In genomic region chr5:155833282-155833681, GRCh38 we compare ENCODE assay signal across 21 cellular contexts.
A peak's percentile ranks its signal among the peaks of the same experiment; 100 is the strongest.
DNase-seq lines count a peak whose midpoint lies in the region; TF ChIP-seq lines count a peak whose summit lies in the region.
"Had no signal": no experiment of that assay in that cellular context is flagged by ENCODE, and none has a peak within 500 bp of the region (broad histone marks: within the 10 kb centered on the region; RNA-seq: fewer than 3 reads in every experiment).

No MANE protein-coding gene starts in this region.

- no peaks in the 10 kb centered on the region for H3K9me3 Mint-ChIP-seq in activated CD4-positive, alpha-beta T cell treated with anti-CD3 and anti-CD28 coated beads, Interleukin-2, amount 10 ng/mL, durations not matched to agents 7 days and 5 days
- H3K9me3 Mint-ChIP-seq in T-helper 2 cell treated with Interferon-gamma antibody and Interleukin-4, amounts not matched to agents 5 μg/mL and 100 μg/mL, for 36 hours, result no peaks in the 10 kb centered on the region
- H3K9me3 Mint-ChIP-seq: natural killer cell treated with Interleukin-12 subunit alpha and Interleukin-12 subunit beta and Interleukin-15 and Interleukin-18, amount 100 ng/mL, for 72 hours; stimulated activated effector memory CD8-positive, alpha-beta T cell treated with anti-CD3 and anti-CD28 coated beads, Interleukin-12 subunit alpha, Interleukin-12 subunit beta, amount 100 ng/mL, for 72 hours had no signal

- no peak overlapping the region for H2BK5ac ChIP-seq in mesendoderm (ENCODE audit: low read length)

- no peaks in the 10 kb centered on the region for H3K36me3 Mint-ChIP-seq in activated CD4-positive, alpha-beta T cell treated with anti-CD3 and anti-CD28 coated beads, Interleukin-2, amount 10 ng/mL, durations not matched to agents 7 days and 5 days (ENCODE audit: low read depth)
- no peaks in the 10 kb centered on the region for H3K36me3 Mint-ChIP-seq in T-helper 2 cell treated with Interferon-gamma antibody and Interleukin-4, amounts not matched to agents 5 μg/mL and 100 μg/mL, for 36 hours (ENCODE audit: low read depth)
- H3K36me3 Mint-ChIP-seq: natural killer cell treated with Interleukin-12 subunit alpha and Interleukin-12 subunit beta and Interleukin-15 and Interleukin-18, amount 100 ng/mL, for 72 hours; stimulated activated effector memory CD8-positive, alpha-beta T cell treated with anti-CD3 and anti-CD28 coated beads, Interleukin-12 subunit alpha, Interleukin-12 subunit beta, amount 100 ng/mL, for 72 hours had no signal

- no peak overlapping the region for H3K56ac ChIP-seq in mesendoderm (ENCODE audit: low read length)

- no peak overlapping the region for H3K4me3 ChIP-seq in AG10803 (ENCODE audit: low read length)
- no peak overlapping the region for H3K4me3 ChIP-seq in GM12865 (ENCODE audit: low read depth, low read length)
- H3K4me3 ChIP-seq in SJCRH30, result no peak overlapping the region
- no peak overlapping the region for H3K4me3 ChIP-seq in mesendoderm (ENCODE audit: low read length)
- H3K4me3 ChIP-seq: BLaER1 treated with 17β-estradiol and CSF1 and Interleukin-3, amounts not matched to agents 10 nM and 100 nM; hepatocyte; thoracic aorta had no signal

- H3K27ac Mint-ChIP-seq in activated CD4-positive, alpha-beta T cell treated with anti-CD3 and anti-CD28 coated beads, Interleukin-2, amount 10 ng/mL, durations not matched to agents 7 days and 5 days, result no peak overlapping the region
- H3K27ac Mint-ChIP-seq in T-helper 2 cell treated with Interferon-gamma antibody and Interleukin-4, amounts not matched to agents 5 μg/mL and 100 μg/mL, for 36 hours, result no peak overlapping the region
- H3K27ac Mint-ChIP-seq: natural killer cell treated with Interleukin-12 subunit alpha and Interleukin-12 subunit beta and Interleukin-15 and Interleukin-18, amount 100 ng/mL, for 72 hours; stimulated activated effector memory CD8-positive, alpha-beta T cell treated with anti-CD3 and anti-CD28 coated beads, Interleukin-12 subunit alpha, Interleukin-12 subunit beta, amount 100 ng/mL, for 72 hours had no signal

- H3K9ac ChIP-seq in mesendoderm (ENCODE audit: low read length), result no peak overlapping the region
- H3K9ac ChIP-seq: BLaER1 treated with 17β-estradiol and CSF1 and Interleukin-3, amounts not matched to agents 10 nM and 100 nM had no signal

- H3K27me3 ChIP-seq in SJCRH30, result no peaks in the 10 kb centered on the region; the same call in 1 of the 2 replicates
- no peaks in the 10 kb centered on the region for H3K27me3 ChIP-seq in mesendoderm (ENCODE audit: insufficient read depth, low read length, poor library complexity)
- H3K27me3 ChIP-seq: BLaER1 treated with 17β-estradiol and CSF1 and Interleukin-3, amounts not matched to agents 10 nM and 100 nM; hepatocyte had no signal

- TF ChIP-seq CTCF in AG10803 (conservative IDR thresholded peaks at IDR 0.05; ENCODE audit: low read length) (peak; percentile 38), GM12865 (IDR thresholded peaks at IDR 0.05; ENCODE audit: insufficient read depth, low read depth, low read length, missing control alignments) (no peak)

- H3K4me2 ChIP-seq in mesendoderm (ENCODE audit: low read length), result no peak overlapping the region
- H3K4me2 ChIP-seq: BLaER1 treated with 17β-estradiol and CSF1 and Interleukin-3, amounts not matched to agents 10 nM and 100 nM; hepatocyte had no signal

- H2BK120ac ChIP-seq in mesendoderm (ENCODE audit: low read depth, low read length), result no peak overlapping the region

- no peaks in the 10 kb centered on the region for H3K27me3 Mint-ChIP-seq in activated CD4-positive, alpha-beta T cell treated with anti-CD3 and anti-CD28 coated beads, Interleukin-2, amount 10 ng/mL, durations not matched to agents 7 days and 5 days
- H3K27me3 Mint-ChIP-seq in T-helper 2 cell treated with Interferon-gamma antibody and Interleukin-4, amounts not matched to agents 5 μg/mL and 100 μg/mL, for 36 hours (ENCODE audit: low read depth), result no peaks in the 10 kb centered on the region
- H3K27me3 Mint-ChIP-seq: natural killer cell treated with Interleukin-12 subunit alpha and Interleukin-12 subunit beta and Interleukin-15 and Interleukin-18, amount 100 ng/mL, for 72 hours had no signal

- H4K5ac ChIP-seq in mesendoderm (ENCODE audit: low read length), result no peak overlapping the region

- no peak overlapping the region for H4K8ac ChIP-seq in mesendoderm (ENCODE audit: low read depth, low read length)

- no peaks in the 10 kb centered on the region for H3K79me2 ChIP-seq in mesendoderm (ENCODE audit: control insufficient read depth, insufficient read depth, low read length)
- H3K79me2 ChIP-seq: hepatocyte had no signal

- H3K9me3 ChIP-seq in SJCRH30 (replicated peaks), result no peaks in the 10 kb centered on the region
- H3K9me3 ChIP-seq: BLaER1 treated with 17β-estradiol and CSF1 and Interleukin-3, amounts not matched to agents 10 nM and 100 nM; thoracic aorta had no signal

- CTCF ChIA-PET in activated CD4-positive, alpha-beta T cell treated with anti-CD3 and anti-CD28 coated beads, Interleukin-2, amount 10 ng/mL, durations not matched to agents 7 days and 5 days (lab: Charles Lee), result interaction anchor here (0.6 kb wide), 1 partner anchor 100 kb away, joined by 3 read pairs; no protein-coding TSS in a partner anchor

- peak; percentile 22 for DNase-seq in AG10803 (ENCODE audit: low read depth)
- DNase-seq in GM12865 (ENCODE audit: low read depth), result peak; percentile 1
- DNase-seq in SJCRH30, result peak; percentile 30 to 58
- DNase-seq in mesendoderm, result peak; percentile 15
- no peak for DNase-seq in activated CD4-positive, alpha-beta T cell treated with anti-CD3 and anti-CD28 coated beads, Interleukin-2, amount 10 ng/mL, durations not matched to agents 7 days and 5 days
- DNase-seq in NCI-H128 (lab: John Stamatoyannopoulos, UW; ENCODE audit: unreplicated experiment), result no peak
- DNase-seq in T-helper 2 cell treated with Interferon-gamma antibody and Interleukin-4, amounts not matched to agents 5 μg/mL and 100 μg/mL, for 36 hours (ENCODE audit: low spot score), result no peak
- DNase-seq: activated CD8-positive, alpha-beta memory T cell treated with anti-CD3 and anti-CD28 coated beads, Interleukin-2, amount 50 U/mL, for 4 hours; activated gamma-delta T cell treated with Interleukin-2 at 50 U/mL for 16 hours; cerebellar nuclear complex; effector memory CD4-positive, alpha-beta T cell; kidney; mesenchymal stem cell; NCI-H2171; Right ventricle myocardium superior; stimulated activated CD4-positive, alpha-beta T cell treated with anti-CD3 and anti-CD28 coated beads, Interleukin-12 subunit alpha, Interleukin-12 subunit beta, amount 100 ng/mL, for 4 hours had no signal

- H3K18ac ChIP-seq in mesendoderm (ENCODE audit: low read length), result no peak overlapping the region

- H3K36me3 ChIP-seq in SJCRH30 (no peaks in the 10 kb centered on the region), mesendoderm (ENCODE audit: control insufficient read depth, insufficient read depth, low read length) (no peaks in the 10 kb centered on the region)
- H3K36me3 ChIP-seq: BLaER1 treated with 17β-estradiol and CSF1 and Interleukin-3, amounts not matched to agents 10 nM and 100 nM; thoracic aorta had no signal

- no peak overlapping the region for H3K4ac ChIP-seq in mesendoderm (ENCODE audit: low read depth, low read length)

- H2BK15ac ChIP-seq in mesendoderm (replicated peaks; ENCODE audit: low read depth), result no peak overlapping the region

- H3K4me3 Mint-ChIP-seq in activated CD4-positive, alpha-beta T cell treated with anti-CD3 and anti-CD28 coated beads, Interleukin-2, amount 10 ng/mL, durations not matched to agents 7 days and 5 days, result no peak overlapping the region
- no peak overlapping the region for H3K4me3 Mint-ChIP-seq in T-helper 2 cell treated with Interferon-gamma antibody and Interleukin-4, amounts not matched to agents 5 μg/mL and 100 μg/mL, for 36 hours
- H3K4me3 Mint-ChIP-seq: stimulated activated effector memory CD8-positive, alpha-beta T cell treated with anti-CD3 and anti-CD28 coated beads, Interleukin-12 subunit alpha, Interleukin-12 subunit beta, amount 100 ng/mL, for 72 hours had no signal

- H2AK5ac ChIP-seq in mesendoderm (ENCODE audit: low read length), result no peak overlapping the region

- no peaks in the 10 kb centered on the region for H3K79me1 ChIP-seq in mesendoderm (ENCODE audit: low read length)

- H3K27ac ChIP-seq in SJCRH30 (no peak overlapping the region), mesendoderm (ENCODE audit: low read depth, low read length) (no peak overlapping the region)
- H3K27ac ChIP-seq: BLaER1 treated with 17β-estradiol and CSF1 and Interleukin-3, amounts not matched to agents 10 nM and 100 nM; hepatocyte; thoracic aorta had no signal

- no peaks in the 10 kb centered on the region for H3K4me1 Mint-ChIP-seq in activated CD4-positive, alpha-beta T cell treated with anti-CD3 and anti-CD28 coated beads, Interleukin-2, amount 10 ng/mL, durations not matched to agents 7 days and 5 days
- H3K4me1 Mint-ChIP-seq in T-helper 2 cell treated with Interferon-gamma antibody and Interleukin-4, amounts not matched to agents 5 μg/mL and 100 μg/mL, for 36 hours (ENCODE audit: low read depth), result no peaks in the 10 kb centered on the region

- H3K4me1 ChIP-seq in SJCRH30 (peaks cover 3% of the 10 kb centered on the region), mesendoderm (ENCODE audit: control insufficient read depth, low read depth, low read length) (no peaks in the 10 kb centered on the region)
- H3K4me1 ChIP-seq: BLaER1 treated with 17β-estradiol and CSF1 and Interleukin-3, amounts not matched to agents 10 nM and 100 nM had no signal

- H3K23ac ChIP-seq in mesendoderm (ENCODE audit: low read length), result no peak overlapping the region

- no CpG with 5 or more reads among the region's 1 CpG for WGBS in mesendoderm (ENCODE audit: extremely low coverage, insufficient coverage, low lambda C conversion rate)

- POLR2A ChIA-PET in activated CD4-positive, alpha-beta T cell treated with anti-CD3 and anti-CD28 coated beads, Interleukin-2, amount 10 ng/mL, durations not matched to agents 7 days and 5 days (lab: Charles Lee), result no interaction called here

Comparison
In these comparisons a context has a peak if more than half of its experiments do, and no peak if none do; other contexts are left out.
1. DNase-seq: peak in AG10803 (single experiment), GM12865 (single experiment), SJCRH30 (2 of 2) and mesendoderm (single experiment); none in activated CD4-positive, alpha-beta T cell treated with anti-CD3 and anti-CD28 coated beads, Interleukin-2, amount 10 ng/mL, durations not matched to agents 7 days and 5 days (single experiment), NCI-H128 (single experiment) and T-helper 2 cell treated with Interferon-gamma antibody and Interleukin-4, amounts not matched to agents 5 μg/mL and 100 μg/mL, for 36 hours (single experiment).